15 cellular contexts compared by ENCODE assay signal in genomic region chr7:81884817-81885216, GRCh38.
"Had no signal": no experiment of that assay in that cellular context is flagged by ENCODE, and none has a peak within 500 bp of the region (broad histone marks: within the 10 kb centered on the region; RNA-seq: fewer than 3 reads in every experiment).

No MANE protein-coding gene starts in this region.

- H2AFZ ChIP-seq: parathyroid adenoma had no signal

- ATAC-seq: gastroesophageal sphincter; naive thymus-derived CD4-positive, alpha-beta T cell; sciatic nerve; stimulated activated memory B cell treated with anti-CD40 and anti-IgM and Interleukin-4, amounts not matched to agents 10 μg/mL and 1 μg/mL and 100 μg/mL, for 72 hours had no signal

- H3K4me1 ChIP-seq: gastroesophageal sphincter, parathyroid adenoma had no signal

- DNase-seq: cortex of kidney; dorsolateral prefrontal cortex; effector CD8-positive, alpha-beta T cell; glutamatergic neuron; naive thymus-derived CD4-positive, alpha-beta T cell; nephron progenitor cell; spleen; stimulated activated CD4-positive, alpha-beta T cell treated with anti-CD3 and anti-CD28 coated beads, Interleukin-15, amount 100 ng/mL, for 24 hours; stimulated activated CD4-positive, alpha-beta T cell treated with anti-CD3 and anti-CD28 coated beads, Interleukin-1b, Interleukin-23, amount 100 ng/mL, for 48 hours; stimulated activated CD4-positive, alpha-beta T cell treated with anti-CD3 and anti-CD28 coated beads, Interleukin-4, amount 100 ng/mL, for 24 hours; trophoblast cell had no signal

- H3K27me3 ChIP-seq: gastroesophageal sphincter, spleen had no signal

- H3K79me2 ChIP-seq: parathyroid adenoma had no signal

- H3K27ac ChIP-seq: dorsolateral prefrontal cortex, gastroesophageal sphincter, parathyroid adenoma, spleen had no signal

- H3K9me3 ChIP-seq: gastroesophageal sphincter, spleen had no signal

- H3K9ac ChIP-seq: parathyroid adenoma had no signal

- H3K4me3 ChIP-seq: dorsolateral prefrontal cortex, gastroesophageal sphincter, spleen had no signal

- H3K36me3 ChIP-seq: gastroesophageal sphincter, spleen had no signal
